In the genomic region with DNA sequence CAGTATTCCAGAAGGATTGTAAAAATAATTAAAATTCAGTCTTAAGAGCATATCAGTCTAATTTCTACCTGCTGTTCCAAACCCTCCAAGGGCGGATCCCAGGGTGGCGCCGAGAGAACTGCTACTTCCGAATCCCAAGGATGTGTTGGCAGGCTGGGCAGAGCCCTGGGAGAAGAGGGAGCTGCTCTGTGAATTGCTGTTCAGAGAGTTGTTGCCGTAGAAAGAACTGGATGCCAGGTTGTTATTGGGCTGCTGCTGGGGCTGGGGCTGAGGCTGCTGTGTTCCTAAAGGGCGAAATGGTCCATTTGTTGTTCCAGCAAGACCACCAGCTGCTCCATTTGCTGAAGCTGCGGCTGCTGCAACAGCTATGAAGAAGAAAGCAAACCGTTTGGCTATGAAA, we compare ENCODE assay signal across 10 cellular contexts. TPM values are rescaled to one million over a fixed set of nuclear protein-coding genes. Genes with fewer than 3 reads are reported as not detected.
DNase-seq lines count a peak whose midpoint lies in the region; ATAC-seq and TF ChIP-seq lines count a peak whose summit lies in the region.
"Had no signal": no experiment of that assay in that cellular context is flagged by ENCODE, and none has a peak within 500 bp of the region (broad histone marks: within the 10 kb centered on the region; RNA-seq: fewer than 3 reads in every experiment).

No MANE protein-coding gene starts in this region.

- peak; percentile 82 for DNase-seq in NCI-H1092 treated with DMSO at 0.1 percent for 48 hours (lab: John Stamatoyannopoulos, UW)
- no peak for DNase-seq in mesothelial cell of epicardium (ENCODE audit: low spot score in 2 of 2, unreplicated experiment in 2 of 2)
- DNase-seq in activated CD8-positive, alpha-beta memory T cell treated with anti-CD3 and anti-CD28 coated beads for 24 hours: no peak
- DNase-seq: psoas muscle had no signal

- peak overlapping the region; percentile 56 for H3K27ac ChIP-seq in ACC112 (ENCODE audit: low read depth, low read length)
- H3K27ac ChIP-seq: psoas muscle had no signal

- no peak overlapping the region for H2AFZ ChIP-seq in ACC112 (ENCODE audit: low read length, unreplicated experiment)

- H3K79me2 ChIP-seq in ACC112 (ENCODE audit: control insufficient read depth, insufficient read depth, low read length, unreplicated experiment): peaks cover 62% of the 10 kb centered on the region

- H3K27me3 Mint-ChIP-seq in brain (no peaks in the 10 kb centered on the region), mesothelial cell of epicardium (ENCODE audit: low read depth) (no peaks in the 10 kb centered on the region)
- no peaks in the 10 kb centered on the region for H3K27me3 Mint-ChIP-seq in activated T-helper 17 cell treated with anti-CD3 and anti-CD28 coated beads, Interleukin-2, amount 50 U/mL, for 72 hours
- H3K27me3 Mint-ChIP-seq: type B pancreatic cell had no signal

- H3K9me3 Mint-ChIP-seq in brain (no peaks in the 10 kb centered on the region), mesothelial cell of epicardium (no peaks in the 10 kb centered on the region)
- H3K9me3 Mint-ChIP-seq in activated T-helper 17 cell treated with anti-CD3 and anti-CD28 coated beads, Interleukin-2, amount 50 U/mL, for 72 hours: no peaks in the 10 kb centered on the region
- H3K9me3 Mint-ChIP-seq: type B pancreatic cell had no signal

- TF ChIP-seq CTCF in brain (conservative IDR thresholded peaks at IDR 0.05): no peak
- TF ChIP-seq CTCF in mesothelial cell of epicardium (IDR thresholded peaks at IDR 0.05; ENCODE audit: unreplicated experiment): no peak

- peaks cover 33% of the 10 kb centered on the region for H3K4me1 ChIP-seq in ACC112 (ENCODE audit: control insufficient read depth, insufficient read depth, low read length, unreplicated experiment)

- H3K36me3 ChIP-seq in ACC112 (ENCODE audit: insufficient read depth, low read length): peaks cover 55% of the 10 kb centered on the region

- H3K4me3 Mint-ChIP-seq in brain (no peak overlapping the region), mesothelial cell of epicardium (no peak overlapping the region)
- H3K4me3 Mint-ChIP-seq in activated T-helper 17 cell treated with anti-CD3 and anti-CD28 coated beads, Interleukin-2, amount 50 U/mL, for 72 hours: no peak overlapping the region

- ATAC-seq in activated T-helper 17 cell treated with anti-CD3 and anti-CD28 coated beads, Interleukin-2, amount 50 U/mL, for 72 hours (replicated peaks): no peak
- ATAC-seq in HG03159 (IDR thresholded peaks at IDR 0.05; ENCODE audit: unreplicated experiment): no peak
- ATAC-seq in HG02981 (IDR thresholded peaks at IDR 0.05; ENCODE audit: unreplicated experiment): no peak
- ATAC-seq: psoas muscle had no signal

- H3K36me3 Mint-ChIP-seq in brain (peaks cover 90% of the 10 kb centered on the region), mesothelial cell of epicardium (peaks cover 54% of the 10 kb centered on the region)
- peaks cover 98% of the 10 kb centered on the region for H3K36me3 Mint-ChIP-seq in activated T-helper 17 cell treated with anti-CD3 and anti-CD28 coated beads, Interleukin-2, amount 50 U/mL, for 72 hours (ENCODE audit: low read depth)

- H3K27ac Mint-ChIP-seq in brain (peak overlapping the region; percentile 50 to 94 (median 61)), mesothelial cell of epicardium (peak overlapping the region; percentile 48)
- no peak overlapping the region for H3K27ac Mint-ChIP-seq in activated T-helper 17 cell treated with anti-CD3 and anti-CD28 coated beads, Interleukin-2, amount 50 U/mL, for 72 hours

- H3K27me3 ChIP-seq in ACC112 (ENCODE audit: insufficient read depth, low read length): no peaks in the 10 kb centered on the region

- no peak overlapping the region for H3K4me3 ChIP-seq in ACC112 (ENCODE audit: low read depth, low read length)
- H3K4me3 ChIP-seq: psoas muscle had no signal

- H3K4me1 Mint-ChIP-seq in brain (peaks cover 53% of the 10 kb centered on the region), mesothelial cell of epicardium (peaks cover 70% of the 10 kb centered on the region)
- H3K4me1 Mint-ChIP-seq in activated T-helper 17 cell treated with anti-CD3 and anti-CD28 coated beads, Interleukin-2, amount 50 U/mL, for 72 hours: peaks cover 11% of the 10 kb centered on the region

RNA-seq across cellular contexts. Expression of a gene that starts 57.4 kb away (rescaled TPM):
- 117 TPM for polyA plus RNA-seq in brain (ENCODE audit: insufficient read depth, low read depth, low replicate concordance)
- total RNA-seq in mesothelial cell of epicardium: 43.2 to 46.7 TPM (median 43.3 TPM) in 3 replicates
- under 1 TPM in 1 of 2 donors, not detected in 1; 0.11 TPM for total RNA-seq in activated T-helper 17 cell treated with anti-CD3 and anti-CD28 coated beads, Interleukin-2, amount 50 U/mL, for 72 hours

Comparison
In these comparisons a context has a peak if more than half of its experiments do, and no peak if none do; other contexts are left out.
1. RNA of a gene that starts 57.4 kb away (total RNA-seq): 43.2 to 46.7 TPM in mesothelial cell of epicardium; 0.11 TPM in activated T-helper 17 cell treated with anti-CD3 and anti-CD28 coated beads, Interleukin-2, amount 50 U/mL, for 72 hours; every median in the first group is over 10 times any median in the second.